16 cellular contexts compared by ENCODE assay signal in genomic region chr7:139613971-139614411, GRCh38.
DNase-seq lines count a peak whose midpoint lies in the region; ATAC-seq lines count a peak whose summit lies in the region.
"Had no signal": no experiment of that assay in that cellular context is flagged by ENCODE, and none has a peak within 500 bp of the region (broad histone marks: within the 10 kb centered on the region; RNA-seq: fewer than 3 reads in every experiment).

No MANE protein-coding gene starts in this region.

- DNase-seq in DMS153 (lab: John Stamatoyannopoulos, UW), result peak; percentile 43
- peak; percentile 61 for DNase-seq in NCI-H128 (lab: John Stamatoyannopoulos, UW; ENCODE audit: unreplicated experiment)
- peak; percentile 56 for DNase-seq in NCI-H69 (lab: John Stamatoyannopoulos, UW)
- DNase-seq in iPS DF 19.7 (ENCODE audit: low read depth, low spot score), result peak; percentile 45
- no peak for DNase-seq in activated naive CD4-positive, alpha-beta T cell treated with anti-CD3 and anti-CD28 coated beads, Interleukin-2, amount 50 U/mL, for 16 hours
- no peak for DNase-seq in amniotic stem cell (lab: John Stamatoyannopoulos, UW)
- DNase-seq: ACHN; activated effector memory CD4-positive, alpha-beta T cell treated with anti-CD3 and anti-CD28 coated beads, Interleukin-2, amount 50 U/mL, for 16 hours; CD4-positive, alpha-beta memory T cell; MG63; NCI-H2227 treated with DMSO at 0.1 percent for 48 hours; stimulated activated naive CD8-positive, alpha-beta T cell treated with anti-CD3 and anti-CD28 coated beads, Interleukin-15, Interleukin-2, amounts not matched to agents 100 U/mL and 50 U/mL, for 24 hours; T-helper 1 cell had no signal

- no peak for ATAC-seq in GM18498 (IDR thresholded peaks at IDR 0.05; ENCODE audit: unreplicated experiment)
- no peak for ATAC-seq in GM18907 (IDR thresholded peaks at IDR 0.05; ENCODE audit: unreplicated experiment)
- ATAC-seq: Right ventricle myocardium inferior; stimulated activated naive CD8-positive, alpha-beta T cell treated with anti-CD3 and anti-CD28 coated beads, Interleukin-15, Interleukin-2, amounts not matched to agents 100 U/mL and 50 U/mL, for 24 hours had no signal

Comparison
In these comparisons a context has a peak if more than half of its experiments do, and no peak if none do; other contexts are left out.
1. DNase-seq: peak in DMS153 (single experiment), NCI-H128 (single experiment), NCI-H69 (single experiment) and iPS DF 19.7 (single experiment); none in activated naive CD4-positive, alpha-beta T cell treated with anti-CD3 and anti-CD28 coated beads, Interleukin-2, amount 50 U/mL, for 16 hours (single experiment) and amniotic stem cell (single experiment).